Comparison of ENCODE assay signal across 8 cellular contexts in genomic region chr2:174846941-174847938, GRCh38.
A peak's percentile ranks its signal among the peaks of the same experiment; 100 is the strongest.
DNase-seq lines count a peak whose midpoint lies in the region; ATAC-seq and TF ChIP-seq lines count a peak whose summit lies in the region.

No MANE protein-coding gene starts in this region.

- no peak for ATAC-seq in natural killer cell

- H3K4me3 ChIP-seq in HUES64 (ENCODE audit: low read length) (peak overlapping the region; percentile 30), mammary epithelial cell (replicated peaks in 1 of 3; ENCODE audit: insufficient read depth in 1 of 3, low read depth in 2 of 3, low read length in 3 of 3) (peak overlapping the region; percentile 41 to 90 (median 62))

- dilution Hi-C loops in mammary epithelial cell (cut with HindIII; ENCODE audit: low sequenced_read_pairs), result no loop called here

- H3K27me3 ChIP-seq in HUES64 (ENCODE audit: insufficient read depth, low read length), result no peaks in the 10 kb centered on the region
- no peaks in the 10 kb centered on the region for H3K27me3 ChIP-seq in mammary epithelial cell (ENCODE audit: insufficient read depth, low read length)
- H3K27me3 ChIP-seq in layer of hippocampus (ENCODE audit: control insufficient read depth, insufficient read depth, low read length), result no peaks in the 10 kb centered on the region

- CTCF ChIA-PET in mammary epithelial cell (lab: Charles Lee; ENCODE audit: low non-redundant PET), result interaction anchor here (0.5 kb wide), 1 partner anchor 98 kb away, joined by 6 read pairs; no protein-coding TSS in a partner anchor

- intact Hi-C loops in mammary epithelial cell (cut with micrococcal nuclease), result no loop called here
- intact Hi-C loops in natural killer cell (cut with micrococcal nuclease), result no loop called here

- no TSS peak for BruUV-seq in mammary epithelial cell (replicated peaks; lab: Mats Ljungman, UMichigan)

- H3K9ac ChIP-seq in HUES64 (ENCODE audit: low read depth, low read length), result no peak overlapping the region
- peak overlapping the region; percentile 73 for H3K9ac ChIP-seq in mammary epithelial cell (ENCODE audit: insufficient read depth, low read length)

- TF ChIP-seq CTCF in mammary epithelial cell (conservative IDR thresholded peaks at IDR 0.05 in 1 of 2, IDR thresholded peaks at IDR 0.05 in 1 of 2; ENCODE audit: extremely low read depth in 1 of 2, insufficient read depth in 1 of 2, low read depth in 1 of 2, low read length in 2 of 2) (no peak), natural killer cell (IDR thresholded peaks at IDR 0.05) (no peak)

- in situ Hi-C loops in mammary epithelial cell (cut with MboI; ENCODE audit: low sequenced_read_pairs in 2 of 2) (no loop called here), KBM-7 (cut with MboI; ENCODE audit: low pct_unique_long_range_greater_than_20kb, low sequenced_read_pairs) (no loop called here)

- H3K36me3 ChIP-seq in HUES64 (ENCODE audit: insufficient read depth, low read length), result no peaks in the 10 kb centered on the region
- no peaks in the 10 kb centered on the region for H3K36me3 ChIP-seq in mammary epithelial cell (ENCODE audit: insufficient read depth, low read length)

- H2AFZ ChIP-seq in mammary epithelial cell (ENCODE audit: low read depth, low read length), result peak overlapping the region; percentile 98

- no peak overlapping the region for H3K27ac Mint-ChIP-seq in natural killer cell

- peaks cover 2 to 21% of the 10 kb centered on the region in 2 donors for H3K27me3 Mint-ChIP-seq in natural killer cell (ENCODE audit: low read depth in 2 of 2)

- H3K4me1 ChIP-seq in HUES64 (ENCODE audit: insufficient read depth, low read length), result peaks cover 58% of the 10 kb centered on the region
- peaks cover 7% of the 10 kb centered on the region for H3K4me1 ChIP-seq in mammary epithelial cell (ENCODE audit: insufficient read depth, low read length)

- peaks cover 3% of the 10 kb centered on the region for H3K36me3 Mint-ChIP-seq in natural killer cell

- H3K9me3 ChIP-seq in HUES64 (ENCODE audit: insufficient read depth, low read depth, low read length), result no peaks in the 10 kb centered on the region
- H3K9me3 ChIP-seq in mammary epithelial cell (replicated peaks; ENCODE audit: insufficient read depth, low read length), result no peaks in the 10 kb centered on the region

- H3K9me3 Mint-ChIP-seq in natural killer cell, result no peaks in the 10 kb centered on the region

- H3K27ac ChIP-seq in HUES64 (ENCODE audit: low read depth, low read length) (peak overlapping the region; percentile 50; the same call in 1 of the 2 replicates), mammary epithelial cell (ENCODE audit: insufficient read depth, low read depth, low read length) (peak overlapping the region; percentile 65), layer of hippocampus (ENCODE audit: low read depth, low read length) (peak overlapping the region; percentile 42)

- no peak overlapping the region for H3K4me3 Mint-ChIP-seq in natural killer cell

- peak; percentile 60 for DNase-seq in A172 (ENCODE audit: low spot score)
- peak; percentile 86 for DNase-seq in mammary epithelial cell
- no peak for DNase-seq in NCI-H1417 (lab: John Stamatoyannopoulos, UW)
- no peak for DNase-seq in KBM-7
- no peak for DNase-seq in natural killer cell
- DNase-seq in DMS53 (lab: John Stamatoyannopoulos, UW), result no peak

- H4K20me1 ChIP-seq in mammary epithelial cell (ENCODE audit: insufficient read depth, low read length), result no peaks in the 10 kb centered on the region

- H3K4me2 ChIP-seq in mammary epithelial cell (ENCODE audit: insufficient read depth, low read depth, low read length), result peak overlapping the region; percentile 99

- H3K79me2 ChIP-seq in mammary epithelial cell (ENCODE audit: insufficient read depth, low read length), result peaks cover 6% of the 10 kb centered on the region

- 70% methylated on average over 7 of the region's 8 CpGs for WGBS in HUES64
- WGBS in mammary epithelial cell (ENCODE audit: low coverage, missing lambda C conversion rate), result 0% methylated on average over 8 of the region's 8 CpGs

- no peaks in the 10 kb centered on the region for H3K4me1 Mint-ChIP-seq in natural killer cell

Comparison
In these comparisons a context has a peak if more than half of its experiments do, and no peak if none do; other contexts are left out.
1. DNase-seq: peak in A172 (single experiment) and mammary epithelial cell (single experiment); none in NCI-H1417 (0 of 3), KBM-7 (single experiment), natural killer cell (single experiment) and DMS53 (single experiment).
2. Peak in every context shown above with its lines, with median percentiles within 50 percentile points of each other: H3K27ac ChIP-seq.